In the genomic region with DNA sequence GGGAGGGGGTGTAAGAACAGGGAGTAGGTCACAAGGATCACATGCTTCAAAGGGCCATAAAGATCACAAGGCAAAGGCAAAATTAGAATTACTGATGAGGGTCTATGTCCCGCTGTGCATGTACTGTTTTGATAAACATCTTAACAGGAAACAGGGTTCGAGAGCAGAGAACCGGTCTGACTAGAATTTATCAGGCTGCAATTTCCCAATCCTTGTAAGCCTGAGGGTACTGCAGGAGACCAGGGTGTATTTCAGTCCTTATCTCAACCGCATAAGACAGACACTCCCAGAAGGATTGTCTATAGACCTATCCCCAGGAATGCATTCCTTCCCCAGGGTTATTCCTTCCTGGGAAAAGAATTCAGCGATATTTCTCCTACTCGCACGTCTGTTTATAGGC, we compare ENCODE assay signal across 14 cellular contexts. TPM values are rescaled to one million over a fixed set of nuclear protein-coding genes. Genes with fewer than 3 reads are reported as not detected.
DNase-seq lines count a peak whose midpoint lies in the region; ATAC-seq, FAIRE-seq and TF ChIP-seq lines count a peak whose summit lies in the region.
"Not testable (repeated sequence)": the region's sequence is repeated elsewhere in the genome, so short reads cannot be mapped to it uniquely, and the experiment has no call there.
"Had no signal": no experiment of that assay in that cellular context is flagged by ENCODE, and none has a peak within 500 bp of the region (broad histone marks: within the 10 kb centered on the region; RNA-seq: fewer than 3 reads in every experiment).

No MANE protein-coding gene starts in this region.

- not testable (repeated sequence) for H4K20me1 ChIP-seq in PC-3 (ENCODE audit: low read length)

- not testable (repeated sequence) for ATAC-seq in PC-3
- peak; percentile 75 for ATAC-seq in left colon

- not testable (repeated sequence) for TF ChIP-seq CTCF in HEK293 (tag by site-specific recombination; IDR thresholded peaks at IDR 0.05); PC-3 (conservative IDR thresholded peaks at IDR 0.05; ENCODE audit: low read depth, low read length); VCaP (conservative IDR thresholded peaks at IDR 0.05); epithelial cell of esophagus (IDR thresholded peaks at IDR 0.05; ENCODE audit: insufficient read depth, low read depth, low read length, missing control alignments)

- DNase-seq in NCI-H226 (peak; percentile 68), PC-3 (peak; percentile 73), epithelial cell of esophagus (ENCODE audit: low read depth) (peak; percentile 42), left colon (peak in 1 of 2 donors; percentile 54), mucosa of gallbladder (ENCODE audit: low spot score) (peak; percentile 58), small intestine (peak; percentile 74)

- H3K9ac ChIP-seq in PC-3 (ENCODE audit: low read length) = not testable (repeated sequence)

- not testable (repeated sequence) for FAIRE-seq in small intestine (lab: Jason Lieb, UNC)

- 4 to 16% (median 14%) methylated on average over 7 of the region's 7 CpGs for WGBS in small intestine, 3 donors

- peak overlapping the region; percentile 44; the same call in 1 of the 2 replicates for H2AFZ ChIP-seq in PC-3 (ENCODE audit: low read length)

- CTCF ChIA-PET in HEK293 (lab: Yijun Ruan, JAX) = interaction anchor here (0.6 to 1.5 kb wide), 6 partner anchors 11 to 80 kb away, joined by 3 to 4 read pairs (median 4); no protein-coding TSS in a partner anchor
- CTCF ChIA-PET in PC-3 (lab: Charles Lee) = not testable (repeated sequence)

- not testable (repeated sequence) for H3K27me3 ChIP-seq in PC-3 (ENCODE audit: low read length); small intestine (ENCODE audit: control insufficient read depth in 2 of 2, insufficient read depth in 2 of 2, low read length in 2 of 2)

- H3K9me3 ChIP-seq in HEK293 (ENCODE audit: control insufficient read depth, insufficient read depth, low read depth, low read length); PC-3 (ENCODE audit: low read length); small intestine (ENCODE audit: control insufficient read depth, low read depth): not testable (repeated sequence)

- H3K27ac ChIP-seq in HEK293 (ENCODE audit: extremely low read depth, low read depth, low read length) = not testable (repeated sequence)
- H3K27ac ChIP-seq in PC-3 (ENCODE audit: low read length) (peak overlapping the region; percentile 47), VCaP (peak overlapping the region; percentile 68), small intestine (ENCODE audit: low read depth in 1 of 2, low read length in 1 of 2) (peak overlapping the region in 1 of 2 donors; percentile 51)

- POLR2A ChIA-PET in HEK293 (lab: Yijun Ruan, JAX); PC-3 (lab: Charles Lee; ENCODE audit: unreplicated experiment): not testable (repeated sequence)

- BruUV-seq in PC-3 (replicated peaks; lab: Mats Ljungman, UMichigan) = not testable (repeated sequence)

- H3K4me1 ChIP-seq in HEK293 (ENCODE audit: control insufficient read depth, insufficient read depth, low read length); small intestine (ENCODE audit: control insufficient read depth in 2 of 2, insufficient read depth in 1 of 2, low read depth in 1 of 2, low read length in 1 of 2): not testable (repeated sequence)
- H3K4me1 ChIP-seq in PC-3 (ENCODE audit: insufficient read depth, low read length) = peaks cover 34% of the 10 kb centered on the region

- H3K79me2 ChIP-seq in PC-3 (ENCODE audit: low read length) = not testable (repeated sequence)

- peak overlapping the region; percentile 67 for H3K4me2 ChIP-seq in PC-3 (ENCODE audit: low read length)

- H3K9me2 ChIP-seq in PC-3 (replicated peaks; ENCODE audit: low read length) = not testable (repeated sequence)

- intact Hi-C loops in PC-3 (cut with micrococcal nuclease); left colon (cut with DNase I, micrococcal nuclease): not testable (repeated sequence)

- not testable (repeated sequence) for H3K4me3 ChIP-seq in HEK293 (ENCODE audit: low read depth, low read length); PC-3 (ENCODE audit: low read length); epithelial cell of esophagus (ENCODE audit: low read length); small intestine (ENCODE audit: low read depth in 1 of 2, low read length in 2 of 2)

- not testable (repeated sequence) for H3F3A ChIP-seq in PC-3 (ENCODE audit: low read length, unreplicated experiment)

- not testable (repeated sequence) for H3K36me3 ChIP-seq in HEK293 (ENCODE audit: control insufficient read depth in 2 of 2, insufficient read depth in 1 of 2, low read length in 2 of 2); PC-3 (ENCODE audit: low read depth, low read length); small intestine (ENCODE audit: control insufficient read depth in 2 of 2, insufficient read depth in 2 of 2, low read length in 2 of 2)

TF ChIP-seq in HEK293, 187 proteins besides CTCF, POLR2A, EP300 and RAD21:
- TF ChIP-seq TCF7L2 (IDR thresholded peaks at IDR 0.05; ENCODE audit: borderline replicate concordance, low read depth, low read length) = peak; percentile 68; the same call in 1 of the 2 replicates
- 0 out of 2 replicates have a peak, but pooled peaks have one; percentile 54 for TF ChIP-seq TRIM28 (IDR thresholded peaks at IDR 0.05; ENCODE audit: borderline replicate concordance, low read length)
- TF ChIP-seq SETDB1 (IDR thresholded peaks at IDR 0.05; ENCODE audit: insufficient read length, low read length) = peak; percentile 36

RNA-seq across cellular contexts. Expression of gene PLA2G2C, which starts 46.2 kb away (rescaled TPM):
- total RNA-seq in PC-3 (2014; rRNA removed) (0.12 TPM in 1 of 2 replicates, not detected in the other), left colon (under 1 TPM in 1 of 2 donors, not detected in 1; 0.28 TPM), mucosa of gallbladder (not detected)
- polyA plus RNA-seq in small intestine = under 1 TPM in 1 of 3 donors, not detected in 2; 0.01 TPM
- total RNA-seq: A172; CD4-positive, CD25-positive, alpha-beta regulatory T cell; Daoy; G401; GM12878; H4 had no signal
- polyA plus RNA-seq: CD4-positive, CD25-positive, alpha-beta regulatory T cell had no signal

RNA-seq across cellular contexts. Expression of gene UBXN10, which starts 46.7 kb away (rescaled TPM):
- 0.12 TPM in 1 of 2 replicates, not detected in the other for total RNA-seq in PC-3 (2014; rRNA removed)
- total RNA-seq in left colon = 1 to 10 TPM; 4.2 to 4.3 TPM
- 2.3 TPM for total RNA-seq in mucosa of gallbladder
- 1 to 10 TPM in 1 of 3 donors, under 1 TPM in 2; 0.22 to 1.6 (median 0.54) TPM for polyA plus RNA-seq in small intestine
- total RNA-seq: A172, GM12878, H4 had no signal

RNA-seq across cellular contexts. Expression of gene VWA5B1, which starts 58.1 kb away (rescaled TPM):
- total RNA-seq in PC-3 (2014; rRNA removed) (not detected in 2 replicates), left colon (1 to 10 TPM in 1 of 2 donors, under 1 TPM in 1; 0.28 to 1.5 TPM), mucosa of gallbladder (2.1 TPM)
- polyA plus RNA-seq in small intestine = under 1 TPM in 1 of 3 donors, not detected in 2; 0.01 TPM
- total RNA-seq: A172; CD4-positive, CD25-positive, alpha-beta regulatory T cell; Daoy; G401; H4 had no signal
